In genomic region chr17:64261422-64262124, GRCh38 we compare ENCODE assay signal across 8 cellular contexts. TPM values are rescaled to one million over a fixed set of nuclear protein-coding genes. Genes with fewer than 3 reads are reported as not detected.
DNase-seq lines count a peak whose midpoint lies in the region; ATAC-seq and TF ChIP-seq lines count a peak whose summit lies in the region.

No MANE protein-coding gene starts in this region.

- peak overlapping the region; percentile 90 for H3K4me3 Mint-ChIP-seq in activated T-cell treated with anti-CD3 and anti-CD28 coated beads, Interleukin-2, amount 50 U/mL, for 24 hours
- H3K4me3 Mint-ChIP-seq in activated naive CD8-positive, alpha-beta T cell treated with anti-CD3 and anti-CD28 coated beads, Interleukin-2, amount 10 ng/mL, durations not matched to agents 7 days and 5 days = peak overlapping the region; percentile 96

- no peak for TF ChIP-seq CTCF in left lung (IDR thresholded peaks at IDR 0.05)
- no peak for TF ChIP-seq CTCF in thyroid gland (IDR thresholded peaks at IDR 0.05)

- peaks cover 48% of the 10 kb centered on the region for H3K4me1 Mint-ChIP-seq in activated T-cell treated with anti-CD3 and anti-CD28 coated beads, Interleukin-2, amount 50 U/mL, for 24 hours (ENCODE audit: low read depth)
- H3K4me1 Mint-ChIP-seq in activated naive CD8-positive, alpha-beta T cell treated with anti-CD3 and anti-CD28 coated beads, Interleukin-2, amount 10 ng/mL, durations not matched to agents 7 days and 5 days = peaks cover 30% of the 10 kb centered on the region

- no peak for DNase-seq in activated T-cell treated with anti-CD3 and anti-CD28 coated beads, Interleukin-2, amount 50 U/mL, for 24 hours
- no peak for DNase-seq in activated T-cell treated with anti-CD3 and anti-CD28 coated beads, Interleukin-2, amount 50 U/mL, for 48 hours
- no peak for DNase-seq in activated naive CD8-positive, alpha-beta T cell treated with anti-CD3 and anti-CD28 coated beads, Interleukin-2, amount 10 ng/mL, durations not matched to agents 7 days and 5 days
- no peak for DNase-seq in left lung
- DNase-seq in thyroid gland = no peak
- no peak for DNase-seq in middle frontal gyrus (ENCODE audit: extremely low spot score, low spot score)
- DNase-seq in GM03348 (ENCODE audit: low spot score) = no peak
- DNase-seq in NCI-H2081 (lab: John Stamatoyannopoulos, UW) = no peak

- no peaks in the 10 kb centered on the region for H3K9me3 Mint-ChIP-seq in activated T-cell treated with anti-CD3 and anti-CD28 coated beads, Interleukin-2, amount 50 U/mL, for 24 hours
- no peaks in the 10 kb centered on the region for H3K9me3 Mint-ChIP-seq in activated naive CD8-positive, alpha-beta T cell treated with anti-CD3 and anti-CD28 coated beads, Interleukin-2, amount 10 ng/mL, durations not matched to agents 7 days and 5 days

- peaks cover 4% of the 10 kb centered on the region for H3K36me3 Mint-ChIP-seq in activated T-cell treated with anti-CD3 and anti-CD28 coated beads, Interleukin-2, amount 50 U/mL, for 24 hours (ENCODE audit: low read depth)
- H3K36me3 Mint-ChIP-seq in activated naive CD8-positive, alpha-beta T cell treated with anti-CD3 and anti-CD28 coated beads, Interleukin-2, amount 10 ng/mL, durations not matched to agents 7 days and 5 days = peaks cover 1% of the 10 kb centered on the region

- H3K27ac ChIP-seq in left lung (peak overlapping the region; percentile 74 to 90), thyroid gland (peak overlapping the region; percentile 47 to 89 (median 88))

- no peaks in the 10 kb centered on the region for H3K27me3 Mint-ChIP-seq in activated T-cell treated with anti-CD3 and anti-CD28 coated beads, Interleukin-2, amount 50 U/mL, for 24 hours
- H3K27me3 Mint-ChIP-seq in activated naive CD8-positive, alpha-beta T cell treated with anti-CD3 and anti-CD28 coated beads, Interleukin-2, amount 10 ng/mL, durations not matched to agents 7 days and 5 days = peaks cover 2% of the 10 kb centered on the region

- H3K9me3 ChIP-seq in left lung = no peaks in the 10 kb centered on the region
- no peaks in the 10 kb centered on the region for H3K9me3 ChIP-seq in thyroid gland

- H3K4me1 ChIP-seq in left lung (peaks cover 3 to 39% of the 10 kb centered on the region in 2 donors), thyroid gland (peaks cover 20 to 35% of the 10 kb centered on the region in 2 donors)

- H3K27ac Mint-ChIP-seq in activated T-cell treated with anti-CD3 and anti-CD28 coated beads, Interleukin-2, amount 50 U/mL, for 24 hours = peak overlapping the region; percentile 93
- peak overlapping the region; percentile 90 for H3K27ac Mint-ChIP-seq in activated naive CD8-positive, alpha-beta T cell treated with anti-CD3 and anti-CD28 coated beads, Interleukin-2, amount 10 ng/mL, durations not matched to agents 7 days and 5 days

- no peaks in the 10 kb centered on the region for H3K27me3 ChIP-seq in left lung
- H3K27me3 ChIP-seq in thyroid gland = no peaks in the 10 kb centered on the region

- POLR2A ChIA-PET in activated naive CD8-positive, alpha-beta T cell treated with anti-CD3 and anti-CD28 coated beads, Interleukin-2, amount 10 ng/mL, durations not matched to agents 7 days and 5 days (lab: Charles Lee) = interaction anchor here (1.2 to 3.1 kb wide), 3 partner anchors 116 to 244 kb away, joined by 3 to 35 read pairs (median 7); partner anchors contain the start of genes CEP95, DDX5 and ERN1

- H3K36me3 ChIP-seq in left lung (no peaks in the 10 kb centered on the region), thyroid gland (no peaks in the 10 kb centered on the region)

- 65 to 77% methylated on average over 5 of the region's 5 CpGs for WGBS in thyroid gland, 2 donors

- ATAC-seq in activated naive CD8-positive, alpha-beta T cell treated with anti-CD3 and anti-CD28 coated beads, Interleukin-2, amount 10 ng/mL, durations not matched to agents 7 days and 5 days (ENCODE audit: low read depth) = no peak
- ATAC-seq in left lung = no peak

- no peak for TF ChIP-seq POLR2A in thyroid gland (IDR thresholded peaks at IDR 0.05)

- H3K4me3 ChIP-seq in left lung (peak overlapping the region; percentile 91 to 93), thyroid gland (replicated peaks in 1 of 3) (peak overlapping the region in 1 of 3 donors; percentile 98)

- intact Hi-C loops in left lung (cut with DNase I) (loop anchor here in 1 of 2 donors (10.0 kb wide), 1 partner anchor 107 kb away; no protein-coding TSS in a partner anchor), thyroid gland (cut with DNase I) (loop anchor here (2.0 kb wide), 1 partner anchor 87 kb away; no protein-coding TSS in a partner anchor)

RNA-seq across cellular contexts. Expression of gene TEX2, which starts 1.5 kb away (rescaled TPM):
- total RNA-seq in activated naive CD8-positive, alpha-beta T cell treated with anti-CD3 and anti-CD28 coated beads, Interleukin-2, amount 10 ng/mL, durations not matched to agents 7 days and 5 days = 10 to 100 TPM; 12.0 to 12.8 TPM
- 10 to 100 TPM; 33.3 to 38.2 TPM for total RNA-seq in left lung
- total RNA-seq in thyroid gland = 100 to 1,000 TPM in 1 of 4 donors, 10 to 100 TPM in 3; 63.9 to 101 (median 71.7) TPM
